10 cellular contexts compared by ENCODE assay signal in the genomic region with DNA sequence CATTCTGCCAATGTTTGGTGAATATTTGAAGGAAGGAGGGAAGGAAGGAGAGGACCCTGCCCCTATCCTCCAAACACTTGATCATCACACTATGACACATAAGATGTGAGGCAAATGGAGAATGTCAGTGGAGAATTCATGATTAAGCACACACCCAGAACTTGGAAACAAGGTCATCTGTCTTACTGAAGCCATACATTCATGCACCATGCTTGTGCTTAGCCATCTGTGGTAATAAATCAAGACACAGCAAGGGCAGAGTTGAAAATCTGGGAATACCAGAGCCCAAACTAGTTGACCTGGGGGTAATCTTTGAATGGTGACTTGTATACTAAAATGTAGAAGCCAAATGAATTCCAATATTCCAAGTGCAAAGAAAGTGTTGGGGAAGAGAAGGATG. TPM values are rescaled to one million over a fixed set of nuclear protein-coding genes. Genes with fewer than 3 reads are reported as not detected.
"Had no signal": no experiment of that assay in that cellular context is flagged by ENCODE, and none has a peak within 500 bp of the region (broad histone marks: within the 10 kb centered on the region; RNA-seq: fewer than 3 reads in every experiment).

No MANE protein-coding gene starts in this region.

- H2AFZ ChIP-seq: GM23248 had no signal

- H3K4me2 ChIP-seq: KMS-11 had no signal

- ATAC-seq: HCT116 had no signal

- H3K36me3 ChIP-seq: HAP-1 had no signal

- H3K9me3 ChIP-seq: HAP-1 had no signal

- DNase-seq: GM23248, GOT3, H7, HFFc6, KBM-7 had no signal

- H3K4me3 ChIP-seq: GM23248, HAP-1 had no signal

- H3K9ac ChIP-seq: GM23248, KMS-11 had no signal

- H3K27ac ChIP-seq: GM23248, HL-60, KMS-11 had no signal

RNA-seq across cellular contexts. Expression of a gene that starts 7.9 kb away (rescaled TPM):
- polyA plus RNA-seq: IgD-negative memory B cell had no signal
